ENCODE assay signal across 37 cellular contexts in genomic region chr4:154583230-154583629, GRCh38. TPM values are rescaled to one million over a fixed set of nuclear protein-coding genes. Genes with fewer than 3 reads are reported as not detected.
"Had no signal": no experiment of that assay in that cellular context is flagged by ENCODE, and none has a peak within 500 bp of the region (broad histone marks: within the 10 kb centered on the region; RNA-seq: fewer than 3 reads in every experiment).

No MANE protein-coding gene starts in this region.

- H3K4me1 Mint-ChIP-seq: activated CD4-positive, alpha-beta memory T cell treated with anti-CD3 and anti-CD28 coated beads, Interleukin-2, amount 10 ng/mL, durations not matched to agents 7 days and 5 days; activated CD4-positive, alpha-beta T cell treated with anti-CD3 and anti-CD28 coated beads for 36 hours; activated CD4-positive, alpha-beta T cell treated with anti-CD3 and anti-CD28 coated beads, Interleukin-2, amount 10 ng/mL, durations not matched to agents 7 days and 5 days; activated CD8-positive, alpha-beta memory T cell treated with anti-CD3 and anti-CD28 coated beads, Interleukin-2, amount 10 ng/mL, durations not matched to agents 7 days and 5 days; activated naive CD4-positive, alpha-beta T cell treated with anti-CD3 and anti-CD28 coated beads, Interleukin-2, amount 10 ng/mL, durations not matched to agents 7 days and 5 days; activated naive CD4-positive, alpha-beta T cell treated with anti-CD3 and anti-CD28 coated beads, Interleukin-2, amount 50 U/mL, for 24 hours; activated naive CD8-positive, alpha-beta T cell treated with anti-CD3 and anti-CD28 coated beads, Interleukin-2, amount 10 ng/mL, durations not matched to agents 7 days and 5 days; activated naive CD8-positive, alpha-beta T cell treated with anti-CD3 and anti-CD28 coated beads, Interleukin-2, amount 50 U/mL, for 24 hours; brain; WTC11 had no signal

- H3K27me3 ChIP-seq: ascending aorta, cardiac muscle cell had no signal

- H3K36me3 ChIP-seq: ascending aorta, cardiac muscle cell, WERI-Rb-1 had no signal

- FAIRE-seq: bronchial epithelial cell had no signal

- H3K4me3 Mint-ChIP-seq: activated CD4-positive, alpha-beta memory T cell treated with anti-CD3 and anti-CD28 coated beads, Interleukin-2, amount 10 ng/mL, durations not matched to agents 7 days and 5 days; activated CD4-positive, alpha-beta T cell treated with anti-CD3 and anti-CD28 coated beads for 36 hours; activated CD4-positive, alpha-beta T cell treated with anti-CD3 and anti-CD28 coated beads, Interleukin-2, amount 10 ng/mL, durations not matched to agents 7 days and 5 days; activated CD8-positive, alpha-beta memory T cell treated with anti-CD3 and anti-CD28 coated beads, Interleukin-2, amount 10 ng/mL, durations not matched to agents 7 days and 5 days; activated CD8-positive, alpha-beta T cell treated with anti-CD3 and anti-CD28 coated beads, Interleukin-2, amount 10 ng/mL, durations not matched to agents 7 days and 5 days; activated naive CD4-positive, alpha-beta T cell treated with anti-CD3 and anti-CD28 coated beads, Interleukin-2, amount 10 ng/mL, durations not matched to agents 7 days and 5 days; activated naive CD4-positive, alpha-beta T cell treated with anti-CD3 and anti-CD28 coated beads, Interleukin-2, amount 50 U/mL, for 24 hours; activated naive CD8-positive, alpha-beta T cell; activated naive CD8-positive, alpha-beta T cell treated with anti-CD3 and anti-CD28 coated beads, Interleukin-2, amount 10 ng/mL, durations not matched to agents 7 days and 5 days; activated naive CD8-positive, alpha-beta T cell treated with anti-CD3 and anti-CD28 coated beads, Interleukin-2, amount 50 U/mL, for 24 hours; activated T-cell treated with anti-CD3 and anti-CD28 coated beads, Interleukin-2, amount 50 U/mL, for 24 hours; brain; T-helper 1 cell treated with Interleukin-12 subunit alpha and Interleukin-12 subunit beta and Interleukin-4 antibody, amounts not matched to agents 30 μg/mL and 1 μg/mL, for 36 hours; T-helper 2 cell treated with Interferon-gamma antibody and Interleukin-4, amounts not matched to agents 5 μg/mL and 100 μg/mL, for 36 hours; WTC11 had no signal

- H3K9me3 ChIP-seq: ascending aorta had no signal

- DNase-seq: activated CD4-positive, alpha-beta memory T cell treated with anti-CD3 and anti-CD28 coated beads, Interleukin-2, amount 10 ng/mL, durations not matched to agents 7 days and 5 days; activated CD4-positive, alpha-beta T cell treated with anti-CD3 and anti-CD28 coated beads for 1 hour; activated CD4-positive, alpha-beta T cell treated with anti-CD3 and anti-CD28 coated beads for 36 hours; activated CD4-positive, alpha-beta T cell treated with anti-CD3 and anti-CD28 coated beads for 48 hours; activated CD4-positive, alpha-beta T cell treated with anti-CD3 and anti-CD28 coated beads, Interleukin-2, amount 10 ng/mL, durations not matched to agents 7 days and 5 days; activated CD4-positive, alpha-beta T cell treated with anti-CD3 and anti-CD28 coated beads, Interleukin-2, amount 50 U/mL, for 48 hours; activated CD4-positive, CD25-positive, alpha-beta regulatory T cell; activated CD8-positive, alpha-beta memory T cell treated with anti-CD3 and anti-CD28 coated beads for 24 hours; activated CD8-positive, alpha-beta memory T cell treated with anti-CD3 and anti-CD28 coated beads, Interleukin-2, amount 10 ng/mL, durations not matched to agents 7 days and 5 days; activated CD8-positive, alpha-beta memory T cell treated with anti-CD3 and anti-CD28 coated beads, Interleukin-2, amount 50 U/mL, for 48 hours; activated CD8-positive, alpha-beta T cell treated with anti-CD3 and anti-CD28 coated beads, Interleukin-2, amount 10 ng/mL, durations not matched to agents 7 days and 5 days; activated effector memory CD4-positive, alpha-beta T cell treated with Interleukin-2 at 50 U/mL for 16 hours; activated gamma-delta T cell; activated naive CD4-positive, alpha-beta T cell treated with anti-CD3 and anti-CD28 coated beads, Interleukin-2, amount 10 ng/mL, durations not matched to agents 7 days and 5 days; activated naive CD4-positive, alpha-beta T cell treated with Interleukin-2 at 50 U/mL for 16 hours; activated naive CD8-positive, alpha-beta T cell treated with anti-CD3 and anti-CD28 coated beads, Interleukin-2, amount 10 ng/mL, durations not matched to agents 7 days and 5 days; activated naive CD8-positive, alpha-beta T cell treated with anti-CD3 and anti-CD28 coated beads, Interleukin-2, amount 50 U/mL, for 24 hours; activated T-cell treated with anti-CD3 and anti-CD28 coated beads, Interleukin-2, amount 50 U/mL, for 24 hours; activated T-cell treated with anti-CD3 and anti-CD28 coated beads, Interleukin-2, amount 50 U/mL, for 48 hours; amygdala; anterior cingulate cortex; central memory CD4-positive, alpha-beta T cell; T-helper 1 cell; T-helper 2 cell; T-helper 9 cell; WERI-Rb-1 had no signal

- H3K27ac Mint-ChIP-seq: activated CD4-positive, alpha-beta memory T cell treated with anti-CD3 and anti-CD28 coated beads, Interleukin-2, amount 10 ng/mL, durations not matched to agents 7 days and 5 days; activated CD4-positive, alpha-beta T cell treated with anti-CD3 and anti-CD28 coated beads for 36 hours; activated CD4-positive, alpha-beta T cell treated with anti-CD3 and anti-CD28 coated beads, Interleukin-2, amount 10 ng/mL, durations not matched to agents 7 days and 5 days; activated CD8-positive, alpha-beta memory T cell treated with anti-CD3 and anti-CD28 coated beads, Interleukin-2, amount 10 ng/mL, durations not matched to agents 7 days and 5 days; activated CD8-positive, alpha-beta T cell treated with anti-CD3 and anti-CD28 coated beads, Interleukin-2, amount 10 ng/mL, durations not matched to agents 7 days and 5 days; activated naive CD4-positive, alpha-beta T cell treated with anti-CD3 and anti-CD28 coated beads, Interleukin-2, amount 10 ng/mL, durations not matched to agents 7 days and 5 days; activated naive CD4-positive, alpha-beta T cell treated with anti-CD3 and anti-CD28 coated beads, Interleukin-2, amount 50 U/mL, for 24 hours; activated naive CD8-positive, alpha-beta T cell; activated naive CD8-positive, alpha-beta T cell treated with anti-CD3 and anti-CD28 coated beads, Interleukin-2, amount 10 ng/mL, durations not matched to agents 7 days and 5 days; activated naive CD8-positive, alpha-beta T cell treated with anti-CD3 and anti-CD28 coated beads, Interleukin-2, amount 50 U/mL, for 24 hours; activated T-cell treated with anti-CD3 and anti-CD28 coated beads, Interleukin-2, amount 50 U/mL, for 24 hours; activated T-helper 2 cell treated with anti-CD3 and anti-CD28 coated beads, Interferon-gamma antibody, Interleukin-2, Interleukin-4, amounts not matched to agents 10 μg/mL and 5 μg/mL and 100 μg/mL, durations not matched to agents 14 hours and 24 hours and 36 hours; brain; T-helper 1 cell treated with Interleukin-12 subunit alpha and Interleukin-12 subunit beta and Interleukin-4 antibody, amounts not matched to agents 30 μg/mL and 1 μg/mL, for 36 hours; T-helper 2 cell treated with Interferon-gamma antibody and Interleukin-4, amounts not matched to agents 5 μg/mL and 100 μg/mL, for 36 hours; WTC11 had no signal

- H3K4me1 ChIP-seq: ascending aorta had no signal

- H3K4me3 ChIP-seq: ascending aorta, cardiac muscle cell had no signal

- H3K27ac ChIP-seq: ascending aorta, cardiac muscle cell, WERI-Rb-1 had no signal

- H3K9me3 Mint-ChIP-seq: activated CD4-positive, alpha-beta memory T cell treated with anti-CD3 and anti-CD28 coated beads, Interleukin-2, amount 10 ng/mL, durations not matched to agents 7 days and 5 days; activated CD4-positive, alpha-beta T cell treated with anti-CD3 and anti-CD28 coated beads, Interleukin-2, amount 10 ng/mL, durations not matched to agents 7 days and 5 days; activated naive CD4-positive, alpha-beta T cell treated with anti-CD3 and anti-CD28 coated beads, Interleukin-2, amount 10 ng/mL, durations not matched to agents 7 days and 5 days; activated naive CD4-positive, alpha-beta T cell treated with anti-CD3 and anti-CD28 coated beads, Interleukin-2, amount 50 U/mL, for 24 hours; activated naive CD8-positive, alpha-beta T cell treated with anti-CD3 and anti-CD28 coated beads, Interleukin-2, amount 10 ng/mL, durations not matched to agents 7 days and 5 days; activated naive CD8-positive, alpha-beta T cell treated with anti-CD3 and anti-CD28 coated beads, Interleukin-2, amount 50 U/mL, for 24 hours; activated T-cell treated with anti-CD3 and anti-CD28 coated beads, Interleukin-2, amount 50 U/mL, for 24 hours; activated T-helper 2 cell treated with anti-CD3 and anti-CD28 coated beads, Interferon-gamma antibody, Interleukin-2, Interleukin-4, amounts not matched to agents 10 μg/mL and 5 μg/mL and 100 μg/mL, durations not matched to agents 14 hours and 24 hours and 36 hours; brain; T-helper 1 cell treated with Interleukin-12 subunit alpha and Interleukin-12 subunit beta and Interleukin-4 antibody, amounts not matched to agents 30 μg/mL and 1 μg/mL, for 36 hours; T-helper 2 cell treated with Interferon-gamma antibody and Interleukin-4, amounts not matched to agents 5 μg/mL and 100 μg/mL, for 36 hours; WTC11 had no signal

- ATAC-seq: activated CD4-positive, alpha-beta T cell treated with anti-CD3 and anti-CD28 coated beads for 36 hours; activated CD4-positive, CD25-positive, alpha-beta regulatory T cell treated with anti-CD3 and anti-CD28 coated beads, Interleukin-2, amount 50 U/mL, for 24 hours; activated CD8-positive, alpha-beta memory T cell treated with anti-CD3 and anti-CD28 coated beads, Interleukin-2, amount 10 ng/mL, durations not matched to agents 7 days and 5 days; activated CD8-positive, alpha-beta T cell treated with anti-CD3 and anti-CD28 coated beads, Interleukin-2, amount 10 ng/mL, durations not matched to agents 7 days and 5 days; activated naive CD8-positive, alpha-beta T cell treated with anti-CD3 and anti-CD28 coated beads, Interleukin-2, amount 50 U/mL, for 24 hours; WTC11 had no signal

- H3K36me3 Mint-ChIP-seq: activated CD8-positive, alpha-beta memory T cell treated with anti-CD3 and anti-CD28 coated beads, Interleukin-2, amount 10 ng/mL, durations not matched to agents 7 days and 5 days; activated naive CD4-positive, alpha-beta T cell treated with anti-CD3 and anti-CD28 coated beads, Interleukin-2, amount 10 ng/mL, durations not matched to agents 7 days and 5 days; activated naive CD4-positive, alpha-beta T cell treated with anti-CD3 and anti-CD28 coated beads, Interleukin-2, amount 50 U/mL, for 24 hours; activated naive CD8-positive, alpha-beta T cell; activated naive CD8-positive, alpha-beta T cell treated with anti-CD3 and anti-CD28 coated beads, Interleukin-2, amount 10 ng/mL, durations not matched to agents 7 days and 5 days; brain; WTC11 had no signal

RNA-seq across cellular contexts. Expression of gene FGA, which starts 7.3 kb away (rescaled TPM):
- total RNA-seq: activated CD4-positive, alpha-beta memory T cell treated with anti-CD3 and anti-CD28 coated beads, Interleukin-2, amount 10 ng/mL, durations not matched to agents 7 days and 5 days; activated CD4-positive, alpha-beta T cell treated with anti-CD3 and anti-CD28 coated beads for 36 hours; activated CD4-positive, alpha-beta T cell treated with anti-CD3 and anti-CD28 coated beads, Interleukin-2, amount 10 ng/mL, durations not matched to agents 7 days and 5 days; activated CD8-positive, alpha-beta memory T cell treated with anti-CD3 and anti-CD28 coated beads, Interleukin-2, amount 10 ng/mL, durations not matched to agents 7 days and 5 days; activated CD8-positive, alpha-beta T cell treated with anti-CD3 and anti-CD28 coated beads, Interleukin-2, amount 10 ng/mL, durations not matched to agents 7 days and 5 days; activated naive CD8-positive, alpha-beta T cell treated with anti-CD3 and anti-CD28 coated beads, Interleukin-2, amount 10 ng/mL, durations not matched to agents 7 days and 5 days; activated T-helper 2 cell treated with anti-CD3 and anti-CD28 coated beads, Interferon-gamma antibody, Interleukin-2, Interleukin-4, amounts not matched to agents 10 μg/mL and 5 μg/mL and 100 μg/mL, durations not matched to agents 14 hours and 24 hours and 36 hours; bronchial epithelial cell; cardiac muscle cell had no signal

RNA-seq across cellular contexts. Expression of gene FGB, which starts 20.4 kb away (rescaled TPM):
- total RNA-seq: activated CD4-positive, alpha-beta memory T cell treated with anti-CD3 and anti-CD28 coated beads, Interleukin-2, amount 10 ng/mL, durations not matched to agents 7 days and 5 days; activated CD4-positive, alpha-beta T cell treated with anti-CD3 and anti-CD28 coated beads for 36 hours; activated CD4-positive, alpha-beta T cell treated with anti-CD3 and anti-CD28 coated beads, Interleukin-2, amount 10 ng/mL, durations not matched to agents 7 days and 5 days; activated CD8-positive, alpha-beta memory T cell treated with anti-CD3 and anti-CD28 coated beads, Interleukin-2, amount 10 ng/mL, durations not matched to agents 7 days and 5 days; activated CD8-positive, alpha-beta T cell treated with anti-CD3 and anti-CD28 coated beads, Interleukin-2, amount 10 ng/mL, durations not matched to agents 7 days and 5 days; activated naive CD8-positive, alpha-beta T cell treated with anti-CD3 and anti-CD28 coated beads, Interleukin-2, amount 10 ng/mL, durations not matched to agents 7 days and 5 days; activated T-helper 2 cell treated with anti-CD3 and anti-CD28 coated beads, Interferon-gamma antibody, Interleukin-2, Interleukin-4, amounts not matched to agents 10 μg/mL and 5 μg/mL and 100 μg/mL, durations not matched to agents 14 hours and 24 hours and 36 hours; bronchial epithelial cell had no signal

RNA-seq across cellular contexts. Expression of gene FGG, which starts 29.2 kb away (rescaled TPM):
- total RNA-seq: activated CD4-positive, alpha-beta memory T cell treated with anti-CD3 and anti-CD28 coated beads, Interleukin-2, amount 10 ng/mL, durations not matched to agents 7 days and 5 days; activated CD4-positive, alpha-beta T cell treated with anti-CD3 and anti-CD28 coated beads for 36 hours; activated CD4-positive, alpha-beta T cell treated with anti-CD3 and anti-CD28 coated beads, Interleukin-2, amount 10 ng/mL, durations not matched to agents 7 days and 5 days; activated CD8-positive, alpha-beta memory T cell treated with anti-CD3 and anti-CD28 coated beads, Interleukin-2, amount 10 ng/mL, durations not matched to agents 7 days and 5 days; activated CD8-positive, alpha-beta T cell treated with anti-CD3 and anti-CD28 coated beads, Interleukin-2, amount 10 ng/mL, durations not matched to agents 7 days and 5 days; activated naive CD8-positive, alpha-beta T cell treated with anti-CD3 and anti-CD28 coated beads, Interleukin-2, amount 10 ng/mL, durations not matched to agents 7 days and 5 days; activated T-helper 2 cell treated with anti-CD3 and anti-CD28 coated beads, Interferon-gamma antibody, Interleukin-2, Interleukin-4, amounts not matched to agents 10 μg/mL and 5 μg/mL and 100 μg/mL, durations not matched to agents 14 hours and 24 hours and 36 hours; cardiac muscle cell had no signal
